In genomic region chr10:27783660-27784059, GRCh38 we compare ENCODE assay signal across 9 cellular contexts.
A peak's percentile ranks its signal among the peaks of the same experiment; 100 is the strongest.
DNase-seq lines count a peak whose midpoint lies in the region; ATAC-seq lines count a peak whose summit lies in the region.
"Had no signal": no experiment of that assay in that cellular context is flagged by ENCODE, and none has a peak within 500 bp of the region (broad histone marks: within the 10 kb centered on the region; RNA-seq: fewer than 3 reads in every experiment).

No MANE protein-coding gene starts in this region.

- no peaks in the 10 kb centered on the region for H3K4me1 Mint-ChIP-seq in activated naive CD4-positive, alpha-beta T cell treated with anti-CD3 and anti-CD28 coated beads, Interleukin-2, amount 10 ng/mL, durations not matched to agents 7 days and 5 days
- H3K4me1 Mint-ChIP-seq: CD8-positive, alpha-beta memory T cell had no signal

- DNase-seq in NCI-H82 (lab: John Stamatoyannopoulos, UW) (peak; percentile 47), NCI-H82 treated with DMSO at 0.1 percent for 48 hours (lab: John Stamatoyannopoulos, UW; ENCODE audit: unreplicated experiment) (no peak), LoVo (ENCODE audit: low spot score) (peak; percentile 26), left kidney (ENCODE audit: low read depth, low spot score) (peak; percentile 34), NCI-H2107 (lab: John Stamatoyannopoulos, UW) (no peak)
- peak; percentile 44 for DNase-seq in activated naive CD4-positive, alpha-beta T cell treated with anti-CD3 and anti-CD28 coated beads, Interleukin-2, amount 10 ng/mL, durations not matched to agents 7 days and 5 days

- ATAC-seq in GM19455 (IDR thresholded peaks at IDR 0.05; ENCODE audit: unreplicated experiment) (no peak), GM21786 (IDR thresholded peaks at IDR 0.05; ENCODE audit: unreplicated experiment) (no peak)

- no peak overlapping the region for H3K27ac Mint-ChIP-seq in activated naive CD4-positive, alpha-beta T cell treated with anti-CD3 and anti-CD28 coated beads, Interleukin-2, amount 10 ng/mL, durations not matched to agents 7 days and 5 days
- H3K27ac Mint-ChIP-seq: CD8-positive, alpha-beta memory T cell had no signal

- CTCF ChIA-PET in activated naive CD4-positive, alpha-beta T cell treated with anti-CD3 and anti-CD28 coated beads, Interleukin-2, amount 10 ng/mL, durations not matched to agents 7 days and 5 days (lab: Charles Lee): interaction anchor here (0.6 to 1.6 kb wide), 6 partner anchors 26 to 610 kb away, joined by 3 to 6 read pairs (median 4); no protein-coding TSS in a partner anchor

- H3K27me3 Mint-ChIP-seq in activated naive CD4-positive, alpha-beta T cell treated with anti-CD3 and anti-CD28 coated beads, Interleukin-2, amount 10 ng/mL, durations not matched to agents 7 days and 5 days: peaks cover 17% of the 10 kb centered on the region

- H3K4me3 Mint-ChIP-seq in activated naive CD4-positive, alpha-beta T cell treated with anti-CD3 and anti-CD28 coated beads, Interleukin-2, amount 10 ng/mL, durations not matched to agents 7 days and 5 days: no peak overlapping the region
- H3K4me3 Mint-ChIP-seq: CD8-positive, alpha-beta memory T cell had no signal

- H3K9me3 Mint-ChIP-seq in activated naive CD4-positive, alpha-beta T cell treated with anti-CD3 and anti-CD28 coated beads, Interleukin-2, amount 10 ng/mL, durations not matched to agents 7 days and 5 days: no peaks in the 10 kb centered on the region

- H3K36me3 Mint-ChIP-seq in activated naive CD4-positive, alpha-beta T cell treated with anti-CD3 and anti-CD28 coated beads, Interleukin-2, amount 10 ng/mL, durations not matched to agents 7 days and 5 days: no peaks in the 10 kb centered on the region
- H3K36me3 Mint-ChIP-seq: CD8-positive, alpha-beta memory T cell had no signal

Comparison
In these comparisons a context has a peak if more than half of its experiments do, and no peak if none do; other contexts are left out.
1. DNase-seq: peak in NCI-H82 (single experiment), LoVo (single experiment), activated naive CD4-positive, alpha-beta T cell treated with anti-CD3 and anti-CD28 coated beads, Interleukin-2, amount 10 ng/mL, durations not matched to agents 7 days and 5 days (single experiment) and left kidney (single experiment); none in NCI-H82 treated with DMSO at 0.1 percent for 48 hours (single experiment) and NCI-H2107 (single experiment).